36 cellular contexts compared by ENCODE assay signal in genomic region chr9:5890641-5891040, GRCh38. TPM values are rescaled to one million over a fixed set of nuclear protein-coding genes. Genes with fewer than 3 reads are reported as not detected.
"Had no signal": no experiment of that assay in that cellular context is flagged by ENCODE, and none has a peak within 500 bp of the region (broad histone marks: within the 10 kb centered on the region; RNA-seq: fewer than 3 reads in every experiment).

TSS of gene MLANA (plus strand) at chr9:5890889. CDS start at chr9:5892475, 1,586 bp downstream.

- H3K4me1 ChIP-seq: left lung, lower lobe of right lung, neural progenitor cell, psoas muscle, right atrium auricular region, testis, transverse colon, upper lobe of right lung had no signal

- FAIRE-seq: keratinocyte, urothelium cell line had no signal

- H3K9ac ChIP-seq: neural progenitor cell, parathyroid adenoma had no signal

- H2AFZ ChIP-seq: neural progenitor cell, parathyroid adenoma had no signal

- ATAC-seq: left cardiac atrium; left lung; lower lobe of right lung; natural killer cell; psoas muscle; right lobe of liver; stimulated activated memory B cell treated with anti-CD40 and anti-IgM and Interleukin-4, amounts not matched to agents 10 μg/mL and 1 μg/mL and 100 μg/mL, for 72 hours; stimulated activated naive CD8-positive, alpha-beta T cell treated with anti-CD3 and anti-CD28 coated beads, Interleukin-15, amount 100 ng/mL, for 72 hours; upper lobe of right lung had no signal

- H3K4me2 ChIP-seq: neural progenitor cell, smooth muscle cell had no signal

- DNase-seq: hippocampal formation; kidney glomerular epithelial cell; left cardiac atrium; left lung; lower lobe of right lung; mammary epithelial cell; mesendoderm; naive B cell; natural killer cell; nephron progenitor cell; occipital lobe; psoas muscle; right lobe of liver; stimulated activated CD4-positive, alpha-beta T cell treated with anti-CD3 and anti-CD28 coated beads, Interleukin-1b, Interleukin-23, amount 100 ng/mL, for 48 hours; stimulated activated CD4-positive, alpha-beta T cell treated with anti-CD3 and anti-CD28 coated beads, Interleukin-2, amount 100 ng/mL, for 48 hours; stimulated activated CD4-positive, alpha-beta T cell treated with anti-CD3 and anti-CD28 coated beads, Interleukin-4, amount 100 ng/mL, for 4 hours; stimulated activated CD8-positive, alpha-beta memory T cell treated with anti-CD3 and anti-CD28 coated beads, Interleukin-4, amount 100 ng/mL, for 48 hours; stimulated activated naive CD4-positive, alpha-beta T cell treated with Interleukin-2 at 50 U/mL for 16 hours; stimulated activated naive CD8-positive, alpha-beta T cell treated with anti-CD3 and anti-CD28 coated beads, Interleukin-15, amount 100 ng/mL, for 72 hours; substantia nigra; testis; thyroid gland; transverse colon; upper lobe of right lung had no signal

- H3K9me3 ChIP-seq: left lung, lower lobe of right lung, neutrophil, psoas muscle, right atrium auricular region, right lobe of liver, testis, thyroid gland, transverse colon, upper lobe of right lung had no signal

- H3K27ac ChIP-seq: left lung, lower lobe of right lung, neural progenitor cell, neutrophil, parathyroid adenoma, psoas muscle, right atrium auricular region, right lobe of liver, testis, thyroid gland, transverse colon, upper lobe of right lung had no signal

- H3K79me2 ChIP-seq: parathyroid adenoma had no signal

- H3K4me3 ChIP-seq: left lung, lower lobe of right lung, neural progenitor cell, psoas muscle, right atrium auricular region, right lobe of liver, smooth muscle cell, testis, thyroid gland, transverse colon, upper lobe of right lung had no signal

- H3K36me3 ChIP-seq: left lung, lower lobe of right lung, neural progenitor cell, neutrophil, right atrium auricular region, right lobe of liver, thyroid gland, transverse colon, upper lobe of right lung had no signal

- H3K27me3 ChIP-seq: left lung, neural progenitor cell, right atrium auricular region, right lobe of liver, testis, thyroid gland, transverse colon, upper lobe of right lung had no signal

RNA-seq across cellular contexts. Expression of gene MLANA, which starts in this region (rescaled TPM):
- total RNA-seq: left cardiac atrium, left lung, lower lobe of right lung, mammary epithelial cell, mesothelial cell of epicardium, natural killer cell, occipital lobe, osteocyte, posterior vena cava, psoas muscle, right atrium auricular region, right lobe of liver, skeletal muscle tissue, smooth muscle cell, testis, thyroid gland, transverse colon, upper lobe of right lung had no signal
- polyA plus RNA-seq: keratinocyte, mammary epithelial cell, smooth muscle cell had no signal
